ENCODE assay signal across 11 cellular contexts in the genomic region with DNA sequence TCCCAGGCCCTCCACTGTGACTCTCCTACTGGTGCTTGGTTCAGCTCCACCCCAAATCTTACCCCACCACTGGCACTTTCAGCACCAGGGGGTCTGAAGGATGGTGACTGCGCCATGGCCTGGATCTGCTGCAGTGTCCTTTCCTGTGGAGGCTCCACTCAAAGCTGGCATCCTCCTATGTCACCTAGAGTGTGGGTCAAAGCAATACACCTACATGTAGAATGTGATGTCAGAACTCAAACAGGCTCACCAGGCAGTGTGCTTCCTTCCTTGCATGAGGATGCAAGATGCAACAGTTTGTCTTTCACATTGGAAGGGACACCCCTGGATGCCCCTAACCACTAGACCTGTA. TPM values are rescaled to one million over a fixed set of nuclear protein-coding genes. Genes with fewer than 3 reads are reported as not detected.
DNase-seq lines count a peak whose midpoint lies in the region; ATAC-seq, FAIRE-seq and TF ChIP-seq lines count a peak whose summit lies in the region.
"Had no signal": no experiment of that assay in that cellular context is flagged by ENCODE, and none has a peak within 500 bp of the region (broad histone marks: within the 10 kb centered on the region; RNA-seq: fewer than 3 reads in every experiment).

No MANE protein-coding gene starts in this region.

- H3K27me3 ChIP-seq in CD8-positive, alpha-beta T cell (ENCODE audit: insufficient read depth, low read length): no peaks in the 10 kb centered on the region
- H3K27me3 ChIP-seq: MG63 had no signal

- peak overlapping the region; percentile 98 for H3K27ac Mint-ChIP-seq in CD8-positive, alpha-beta T cell
- H3K27ac Mint-ChIP-seq in activated naive CD8-positive, alpha-beta T cell treated with anti-CD3 and anti-CD28 coated beads for 36 hours: peak overlapping the region; percentile 65
- peak overlapping the region; percentile 99 for H3K27ac Mint-ChIP-seq in natural killer cell treated with Interleukin-12 subunit alpha and Interleukin-12 subunit beta and Interleukin-15 and Interleukin-18, amount 100 ng/mL, for 72 hours

- H3K9me3 ChIP-seq in CD8-positive, alpha-beta T cell (ENCODE audit: low read length): no peaks in the 10 kb centered on the region
- H3K9me3 ChIP-seq: MG63 had no signal

- peak; percentile 63; the same call in 1 of the 2 replicates for TF ChIP-seq POLR2A in GM12892 (IDR thresholded peaks at IDR 0.05; ENCODE audit: low read depth, low read length)

- TF ChIP-seq CTCF in CD8-positive, alpha-beta T cell (IDR thresholded peaks at IDR 0.05): no peak

- H3K27me3 Mint-ChIP-seq in CD8-positive, alpha-beta T cell (ENCODE audit: low read depth): no peaks in the 10 kb centered on the region
- no peaks in the 10 kb centered on the region for H3K27me3 Mint-ChIP-seq in activated naive CD8-positive, alpha-beta T cell treated with anti-CD3 and anti-CD28 coated beads for 36 hours
- H3K27me3 Mint-ChIP-seq in natural killer cell treated with Interleukin-12 subunit alpha and Interleukin-12 subunit beta and Interleukin-15 and Interleukin-18, amount 100 ng/mL, for 72 hours: no peaks in the 10 kb centered on the region

- POLR2A ChIA-PET in CD8-positive, alpha-beta T cell (lab: Charles Lee): no interaction called here

- H3K4me1 ChIP-seq in CD8-positive, alpha-beta T cell (ENCODE audit: insufficient read depth, low read length): peaks cover 67% of the 10 kb centered on the region

- peaks cover 5% of the 10 kb centered on the region for H3K36me3 ChIP-seq in CD8-positive, alpha-beta T cell (ENCODE audit: insufficient read depth, low read length)
- H3K36me3 ChIP-seq: MG63 had no signal

- peak overlapping the region; percentile 82 for H3K4me3 ChIP-seq in CD8-positive, alpha-beta T cell (ENCODE audit: low read depth, low read length)
- H3K4me3 ChIP-seq: MG63 had no signal

- peak overlapping the region; percentile 100 for H3K4me3 Mint-ChIP-seq in CD8-positive, alpha-beta T cell
- peak overlapping the region; percentile 99 for H3K4me3 Mint-ChIP-seq in activated naive CD8-positive, alpha-beta T cell treated with anti-CD3 and anti-CD28 coated beads for 36 hours
- peak overlapping the region; percentile 100 for H3K4me3 Mint-ChIP-seq in natural killer cell treated with Interleukin-12 subunit alpha and Interleukin-12 subunit beta and Interleukin-15 and Interleukin-18, amount 100 ng/mL, for 72 hours

- FAIRE-seq in GM12892 (lab: Jason Lieb, UNC): no peak

- DNase-seq in CD8-positive, alpha-beta T cell: no peak
- DNase-seq in GM12892 (ENCODE audit: insufficient read length): no peak
- no peak for DNase-seq in activated naive CD8-positive, alpha-beta T cell treated with anti-CD3 and anti-CD28 coated beads for 36 hours
- DNase-seq in natural killer cell treated with Interleukin-12 subunit alpha and Interleukin-12 subunit beta and Interleukin-15 and Interleukin-18, amount 100 ng/mL, for 72 hours (ENCODE audit: low spot score): no peak
- no peak for DNase-seq in NCI-H524 treated with DMSO at 0.1 percent for 48 hours (lab: John Stamatoyannopoulos, UW)
- DNase-seq in germinal center (ENCODE audit: low spot score): no peak
- DNase-seq: MG63 had no signal

- no peak for ATAC-seq in CD8-positive, alpha-beta T cell
- no peak for ATAC-seq in natural killer cell treated with Interleukin-12 subunit alpha and Interleukin-12 subunit beta and Interleukin-15 and Interleukin-18, amount 100 ng/mL, for 72 hours
- no peak for ATAC-seq in SK-N-SH treated with all-trans-retinoic acid at 6 μM for 48 hours
- no peak for ATAC-seq in HG02571 (IDR thresholded peaks at IDR 0.05; ENCODE audit: unreplicated experiment)

- H3K9me3 Mint-ChIP-seq in CD8-positive, alpha-beta T cell: no peaks in the 10 kb centered on the region
- no peaks in the 10 kb centered on the region for H3K9me3 Mint-ChIP-seq in activated naive CD8-positive, alpha-beta T cell treated with anti-CD3 and anti-CD28 coated beads for 36 hours
- H3K9me3 Mint-ChIP-seq in natural killer cell treated with Interleukin-12 subunit alpha and Interleukin-12 subunit beta and Interleukin-15 and Interleukin-18, amount 100 ng/mL, for 72 hours: no peaks in the 10 kb centered on the region

- intact Hi-C loops in CD8-positive, alpha-beta T cell (cut with DNase I, micrococcal nuclease): no loop called here

- H3K36me3 Mint-ChIP-seq in CD8-positive, alpha-beta T cell: peaks cover 61% of the 10 kb centered on the region
- peaks cover 48% of the 10 kb centered on the region for H3K36me3 Mint-ChIP-seq in activated naive CD8-positive, alpha-beta T cell treated with anti-CD3 and anti-CD28 coated beads for 36 hours
- H3K36me3 Mint-ChIP-seq in natural killer cell treated with Interleukin-12 subunit alpha and Interleukin-12 subunit beta and Interleukin-15 and Interleukin-18, amount 100 ng/mL, for 72 hours: peaks cover 23% of the 10 kb centered on the region

- peaks cover 86% of the 10 kb centered on the region for H3K4me1 Mint-ChIP-seq in CD8-positive, alpha-beta T cell (ENCODE audit: low read depth)
- H3K4me1 Mint-ChIP-seq in activated naive CD8-positive, alpha-beta T cell treated with anti-CD3 and anti-CD28 coated beads for 36 hours: peaks cover 68% of the 10 kb centered on the region
- H3K4me1 Mint-ChIP-seq in natural killer cell treated with Interleukin-12 subunit alpha and Interleukin-12 subunit beta and Interleukin-15 and Interleukin-18, amount 100 ng/mL, for 72 hours (ENCODE audit: low read depth in 2 of 2): peaks cover 70 to 77% of the 10 kb centered on the region in 2 donors

- peak overlapping the region; percentile 18 for H3K27ac ChIP-seq in CD8-positive, alpha-beta T cell (ENCODE audit: low read depth, low read length)
- H3K27ac ChIP-seq: VCaP had no signal

- CTCF ChIA-PET in CD8-positive, alpha-beta T cell (lab: Charles Lee): no interaction called here

TF ChIP-seq in SK-N-SH treated with all-trans-retinoic acid at 6 μM for 48 hours, 23 proteins besides CTCF, POLR2A, EP300 and RAD21:
- TF ChIP-seq SNAI2 (CRISPR knock-in tag; IDR thresholded peaks at IDR 0.05): no peak

RNA-seq across cellular contexts. Expression of a gene that starts 32.8 kb away (rescaled TPM):
- 10 to 100 TPM; 14.4 to 15.3 TPM for total RNA-seq in CD8-positive, alpha-beta T cell
- 16.3 TPM for polyA plus RNA-seq in GM12892 (2012; ENCODE audit: missing spikeins)
- total RNA-seq in activated naive CD8-positive, alpha-beta T cell treated with anti-CD3 and anti-CD28 coated beads for 36 hours: 10 to 100 TPM; 17.7 to 18.5 TPM
- total RNA-seq in natural killer cell treated with Interleukin-12 subunit alpha and Interleukin-12 subunit beta and Interleukin-15 and Interleukin-18, amount 100 ng/mL, for 72 hours: 10 to 100 TPM; 34.9 to 37.4 TPM
- polyA plus RNA-seq: neural cell had no signal
